ENCODE assay signal across 8 cellular contexts in genomic region chr17:57988301-57989010, GRCh38. TPM values are rescaled to one million over a fixed set of nuclear protein-coding genes. Genes with fewer than 3 reads are reported as not detected.
A peak's percentile ranks its signal among the peaks of the same experiment; 100 is the strongest.
DNase-seq lines count a peak whose midpoint lies in the region; ATAC-seq and TF ChIP-seq lines count a peak whose summit lies in the region.

No MANE protein-coding gene starts in this region.

- intact Hi-C loops in ascending aorta (cut with DNase I) = loop anchor here (1.0 to 5.0 kb wide), 4 partner anchors 18 to 130 kb away; partner anchors contain the start of genes DYNLL2 and SRSF1
- intact Hi-C loops in right cardiac atrium (cut with DNase I) = loop anchor here in 3 of 4 donors (5.0 to 10.0 kb wide), 3 partner anchors 36 to 96 kb away; no protein-coding TSS in a partner anchor
- intact Hi-C loops in psoas muscle (cut with DNase I) = loop anchor here in 1 of 2 donors (5.0 kb wide), 2 partner anchors 41 to 96 kb away; no protein-coding TSS in a partner anchor

- H3K9me3 ChIP-seq in ascending aorta = no peaks in the 10 kb centered on the region
- no peaks in the 10 kb centered on the region for H3K9me3 ChIP-seq in right cardiac atrium (ENCODE audit: control insufficient read depth, low read length)
- no peaks in the 10 kb centered on the region for H3K9me3 ChIP-seq in psoas muscle

- 1% methylated on average over 49 of the region's 49 CpGs for WGBS in right cardiac atrium
- 0 to 1% (median 0%) methylated on average over 21 to 49 of the region's 49 CpGs for WGBS in psoas muscle, 3 donors

- ATAC-seq in GM21529 (IDR thresholded peaks at IDR 0.05; ENCODE audit: unreplicated experiment) = peak; percentile 70
- ATAC-seq in right cardiac atrium = peak; percentile 82 to 83
- peak; percentile 72 to 76 (median 74) for ATAC-seq in psoas muscle

- H3K27me3 ChIP-seq in ascending aorta (no peaks in the 10 kb centered on the region), right cardiac atrium (ENCODE audit: control insufficient read depth, insufficient read depth) (no peaks in the 10 kb centered on the region), psoas muscle (ENCODE audit: insufficient read depth in 3 of 3, low read length in 2 of 3) (no peaks in the 10 kb centered on the region)

- TF ChIP-seq CTCF in ascending aorta (IDR thresholded peaks at IDR 0.05) (no peak), psoas muscle (IDR thresholded peaks at IDR 0.05) (no peak)

- H3K4me1 ChIP-seq in ascending aorta = peaks cover 0 to 13% of the 10 kb centered on the region in 2 donors
- H3K4me1 ChIP-seq in right cardiac atrium (ENCODE audit: control insufficient read depth, insufficient read depth, low read length) = peaks cover 4% of the 10 kb centered on the region
- H3K4me1 ChIP-seq in psoas muscle = peaks cover 78% of the 10 kb centered on the region

- TF ChIP-seq POLR2A in Raji (IDR thresholded peaks at IDR 0.05; ENCODE audit: insufficient read depth, low read depth, low read length) = peak; percentile 77

- no peaks in the 10 kb centered on the region for H3K36me3 ChIP-seq in ascending aorta
- H3K36me3 ChIP-seq in psoas muscle (ENCODE audit: insufficient read depth in 1 of 2, low read depth in 1 of 2) = no peaks in the 10 kb centered on the region

- H3K27ac ChIP-seq in ascending aorta (peak overlapping the region; percentile 97 to 98), right cardiac atrium (ENCODE audit: low read length) (peak overlapping the region; percentile 90), psoas muscle (peak overlapping the region; percentile 94)

- peak; percentile 61 for DNase-seq in GDM1 (lab: John Stamatoyannopoulos, UW)
- peak; percentile 72 for DNase-seq in HuH-7.5 (ENCODE audit: low spot score)
- DNase-seq in ascending aorta (ENCODE audit: low spot score in 2 of 2) = peak in 1 of 2 donors; percentile 83
- peak; percentile 81 to 92 (median 90) for DNase-seq in right cardiac atrium
- DNase-seq in psoas muscle = peak; percentile 80 to 91
- DNase-seq in activated effector memory CD4-positive, alpha-beta T cell treated with anti-CD3 and anti-CD28 coated beads, Interleukin-2, amount 50 U/mL, for 16 hours = no peak

- H3K4me3 ChIP-seq in ascending aorta (peak overlapping the region; percentile 84 to 85), right cardiac atrium (ENCODE audit: low read length) (peak overlapping the region; percentile 98), psoas muscle (peak overlapping the region; percentile 86)

RNA-seq across cellular contexts. Expression of gene VEZF1, which starts 0.4 kb away (rescaled TPM):
- total RNA-seq in ascending aorta (47.4 TPM), right cardiac atrium (10 to 100 TPM; 67.4 to 74.6 (median 68.5) TPM), psoas muscle (10 to 100 TPM; 45.7 to 92.5 (median 70.7) TPM)
- polyA plus RNA-seq in right cardiac atrium (20.0 TPM), psoas muscle (10 to 100 TPM; 30.6 to 50.5 (median 36.6) TPM)

RNA-seq across cellular contexts. Expression of gene SRSF1, which starts 18.6 kb away (rescaled TPM):
- 89.4 TPM for total RNA-seq in ascending aorta
- total RNA-seq in right cardiac atrium = 100 to 1,000 TPM in 3 of 4 donors, 10 to 100 TPM in 1; 97.9 to 132 (median 126) TPM
- polyA plus RNA-seq in right cardiac atrium = 58.9 TPM
- total RNA-seq in psoas muscle = 100 to 1,000 TPM in 2 of 4 donors, 10 to 100 TPM in 2; 71.2 to 141 (median 100) TPM
- polyA plus RNA-seq in psoas muscle = 100 to 1,000 TPM in 1 of 3 donors, 10 to 100 TPM in 2; 61.2 to 128 (median 93.7) TPM

RNA-seq across cellular contexts. Expression of gene CUEDC1, which starts 33.2 kb away (rescaled TPM):
- total RNA-seq in ascending aorta (76.1 TPM), right cardiac atrium (10 to 100 TPM; 53.1 to 60.5 (median 55.1) TPM), psoas muscle (10 to 100 TPM; 31.1 to 67.2 (median 47.4) TPM)
- polyA plus RNA-seq in right cardiac atrium (41.0 TPM), psoas muscle (10 to 100 TPM; 28.0 to 56.5 (median 46.4) TPM)
